Comparison of ENCODE assay signal across 10 cellular contexts in the genomic region with DNA sequence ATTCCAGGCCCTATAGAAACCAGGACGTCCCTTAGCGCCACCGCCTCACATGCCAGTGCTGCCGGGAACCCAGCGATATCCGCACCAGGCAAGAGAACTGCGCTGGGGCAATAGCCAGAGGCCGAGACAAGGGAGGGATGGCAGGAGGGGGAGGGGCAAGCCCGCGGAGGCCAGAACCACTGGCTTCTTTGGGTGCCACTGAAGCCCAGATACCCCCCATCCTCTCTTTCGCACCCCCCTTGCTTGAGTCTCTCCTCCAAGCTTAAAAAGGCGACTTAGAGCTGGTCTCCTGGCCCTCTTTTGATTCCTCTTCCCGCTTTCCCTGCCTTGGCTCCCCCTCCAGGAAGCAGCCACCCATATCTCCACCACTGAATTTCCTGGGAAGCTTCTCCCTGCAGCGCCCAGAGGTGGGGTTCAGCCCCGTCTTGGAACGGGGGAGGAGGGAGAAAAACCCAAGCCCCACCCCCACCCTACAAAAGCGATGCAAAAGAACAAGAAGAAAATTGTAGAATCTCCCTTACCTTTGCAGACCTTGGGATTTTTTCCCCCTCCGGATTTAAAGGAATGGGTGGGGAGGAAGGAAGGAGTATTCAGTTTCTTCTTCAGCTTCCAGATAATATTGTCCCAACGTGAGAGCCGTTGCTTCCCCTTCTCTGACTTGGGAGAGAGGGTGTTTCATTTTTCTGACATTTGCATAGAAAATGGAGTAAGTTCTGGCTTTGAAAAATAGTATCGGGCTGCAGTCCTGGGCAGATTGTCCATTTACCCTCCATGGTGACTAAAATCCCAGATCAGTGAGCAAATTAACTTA. TPM values are rescaled to one million over a fixed set of nuclear protein-coding genes. Genes with fewer than 3 reads are reported as not detected.
A peak's percentile ranks its signal among the peaks of the same experiment; 100 is the strongest.
DNase-seq lines count a peak whose midpoint lies in the region; ATAC-seq, FAIRE-seq and TF ChIP-seq lines count a peak whose summit lies in the region.
"Had no signal": no experiment of that assay in that cellular context is flagged by ENCODE, and none has a peak within 500 bp of the region (broad histone marks: within the 10 kb centered on the region; RNA-seq: fewer than 3 reads in every experiment).

No MANE protein-coding gene starts in this region.

- H3K36me3 ChIP-seq in GM23338 (ENCODE audit: insufficient read depth) (no peaks in the 10 kb centered on the region; the same call in 1 of the 2 replicates), stomach (no peaks in the 10 kb centered on the region)
- H3K36me3 ChIP-seq in naive thymus-derived CD4-positive, alpha-beta T cell (ENCODE audit: control insufficient read depth in 2 of 3, insufficient read depth in 3 of 3, low read length in 3 of 3): no peaks in the 10 kb centered on the region

- no peaks in the 10 kb centered on the region for H3K9me2 ChIP-seq in GM23338 (ENCODE audit: insufficient read depth)

- TF ChIP-seq EP300 in stomach (IDR thresholded peaks at IDR 0.05): no peak

- CTCF ChIA-PET in naive thymus-derived CD4-positive, alpha-beta T cell (lab: Charles Lee): interaction anchor here (0.7 kb wide), 1 partner anchor 845 kb away, joined by 3 read pairs; no protein-coding TSS in a partner anchor

- FAIRE-seq in RCC 7860 (lab: Jason Lieb, UNC): peak; percentile 78

- H3K36me3 Mint-ChIP-seq in GM23338 (ENCODE audit: low read depth): no peaks in the 10 kb centered on the region
- H3K36me3 Mint-ChIP-seq in naive thymus-derived CD4-positive, alpha-beta T cell: no peaks in the 10 kb centered on the region

- 13 to 39% (median 20%) methylated on average over 20 to 21 of the region's 21 CpGs for WGBS in stomach, 5 donors

- H3K9me3 ChIP-seq in stomach: peaks cover 0 to 3% (median 0%) of the 10 kb centered on the region in 4 donors
- no peaks in the 10 kb centered on the region for H3K9me3 ChIP-seq in naive thymus-derived CD4-positive, alpha-beta T cell (ENCODE audit: control insufficient read depth in 2 of 3, low read length in 3 of 3)

- peaks cover 100% of the 10 kb centered on the region for H3K27me3 Mint-ChIP-seq in GM23338 (ENCODE audit: insufficient read depth, low read depth, poor library complexity)
- H3K27me3 Mint-ChIP-seq in naive thymus-derived CD4-positive, alpha-beta T cell: peaks cover 82 to 91% (median 88%) of the 10 kb centered on the region in 5 donors

- H3K4me3 Mint-ChIP-seq in GM23338: no peak overlapping the region
- peak overlapping the region in 3 of 10 donors; percentile 6 to 45 (median 16) for H3K4me3 Mint-ChIP-seq in naive thymus-derived CD4-positive, alpha-beta T cell

- TF ChIP-seq CTCF in GM23338 (conservative IDR thresholded peaks at IDR 0.05; ENCODE audit: low read depth in 2 of 2) (no peak), stomach (IDR thresholded peaks at IDR 0.05) (no peak)

- H3K9me3 Mint-ChIP-seq in GM23338: peaks cover 4% of the 10 kb centered on the region; the same call in 2 of the 3 replicates
- H3K9me3 Mint-ChIP-seq in naive thymus-derived CD4-positive, alpha-beta T cell: peaks cover 0 to 1% (median 0%) of the 10 kb centered on the region in 11 donors

- no peak for TF ChIP-seq POLR2A in stomach (IDR thresholded peaks at IDR 0.05)

- H3K4me1 Mint-ChIP-seq in GM23338: peaks cover 8% of the 10 kb centered on the region; the same call in 2 of the 3 replicates
- peaks cover 0 to 22% (median 8%) of the 10 kb centered on the region in 7 donors for H3K4me1 Mint-ChIP-seq in naive thymus-derived CD4-positive, alpha-beta T cell

- no peak overlapping the region for H3K27ac Mint-ChIP-seq in GM23338
- H3K27ac Mint-ChIP-seq in naive thymus-derived CD4-positive, alpha-beta T cell: no peak overlapping the region

- H3K27ac ChIP-seq in GM23338 (ENCODE audit: low read depth): no peak overlapping the region
- H3K27ac ChIP-seq in stomach: peak overlapping the region in 4 of 5 donors; percentile 52 to 95 (median 73)
- no peak overlapping the region for H3K27ac ChIP-seq in naive thymus-derived CD4-positive, alpha-beta T cell (ENCODE audit: low read depth, low read length)

- H4K20me1 ChIP-seq in GM23338 (replicated peaks; ENCODE audit: insufficient read depth): peaks cover 85% of the 10 kb centered on the region

- H3K27me3 ChIP-seq in GM23338 (ENCODE audit: insufficient read depth) (peaks cover 100% of the 10 kb centered on the region), stomach (peaks cover 0 to 100% (median 100%) of the 10 kb centered on the region in 3 donors)
- peaks cover 21 to 31% of the 10 kb centered on the region in 2 donors for H3K27me3 ChIP-seq in naive thymus-derived CD4-positive, alpha-beta T cell (ENCODE audit: control insufficient read depth in 2 of 2, insufficient read depth in 2 of 2, low read length in 2 of 2)

- no peak overlapping the region for H3K4me2 ChIP-seq in GM23338

- H3K4me1 ChIP-seq in GM23338 (ENCODE audit: insufficient read depth) (peaks cover 31% of the 10 kb centered on the region), stomach (peaks cover 0 to 39% (median 25%) of the 10 kb centered on the region in 4 donors)
- no peaks in the 10 kb centered on the region for H3K4me1 ChIP-seq in naive thymus-derived CD4-positive, alpha-beta T cell (ENCODE audit: control insufficient read depth in 2 of 2, insufficient read depth in 2 of 2, low read length in 2 of 2)

- no peak overlapping the region for H3K4me3 ChIP-seq in GM23338
- H3K4me3 ChIP-seq in stomach: peak overlapping the region; percentile 25 to 49 (median 43)
- no peak overlapping the region for H3K4me3 ChIP-seq in naive thymus-derived CD4-positive, alpha-beta T cell (ENCODE audit: low read length)

- ATAC-seq in GM23338: peak; percentile 12
- ATAC-seq in naive thymus-derived CD4-positive, alpha-beta T cell: no peak

- DNase-seq in GM23338 (ENCODE audit: low spot score) (peak; percentile 69), RCC 7860 (ENCODE audit: low spot score) (peak; percentile 74), glomerular visceral epithelial cell (ENCODE audit: extremely low spot score) (peak; percentile 77), stomach (no peak), NCI-H510A treated with DMSO at 0.1 percent for 48 hours (lab: John Stamatoyannopoulos, UW) (no peak), Kasumi-1 (lab: John Stamatoyannopoulos, UW) (no peak)
- DNase-seq in naive thymus-derived CD4-positive, alpha-beta T cell: no peak
- DNase-seq in activated CD4-positive, alpha-beta T cell treated with anti-CD3 and anti-CD28 coated beads, Interleukin-2, amount 50 U/mL, for 48 hours: no peak
- DNase-seq: activated T-cell treated with anti-CD3 and anti-CD28 coated beads for 4 hours had no signal

- POLR2A ChIA-PET in naive thymus-derived CD4-positive, alpha-beta T cell (lab: Charles Lee): no interaction called here

- H3F3A ChIP-seq in GM23338 (replicated peaks; ENCODE audit: low read depth): peaks cover 70% of the 10 kb centered on the region

- H2AFZ ChIP-seq in GM23338: no peak overlapping the region

- H3K79me2 ChIP-seq in GM23338 (replicated peaks; ENCODE audit: insufficient read depth): no peaks in the 10 kb centered on the region

- intact Hi-C loops in stomach (cut with DNase I; ENCODE audit: low total_unique reads): no loop called here
- intact Hi-C loops in naive thymus-derived CD4-positive, alpha-beta T cell (cut with micrococcal nuclease): no loop called here

TF ChIP-seq in GM23338, 12 proteins besides CTCF, POLR2A, EP300 and RAD21:
- TF ChIP-seq POLR2AphosphoS5 (IDR thresholded peaks at IDR 0.05; ENCODE audit: low read depth) (no peak), EZH2 (IDR thresholded peaks at IDR 0.05; ENCODE audit: low read depth, unreplicated experiment) (peak; percentile 95), EZH2phosphoT487 (IDR thresholded peaks at IDR 0.05; ENCODE audit: unreplicated experiment) (peak; percentile 34)
TF ChIP-seq in GM23338: peak in this region for 2.

RNA-seq across cellular contexts. Expression of a gene that starts 0.6 kb away (rescaled TPM):
- not detected in 2 replicates for total RNA-seq in GM23338 (2014; rRNA removed; shearing (Covaris generic))
- polyA plus RNA-seq in GM23338 (2016; fragmentation: Nextera tagmentation; extraction: Ambion mirVana) (not detected in 2 replicates), stomach (10 to 100 TPM in 1 of 3 donors, 1 to 10 TPM in 2; 5.7 to 10.2 (median 7.8) TPM)
- total RNA-seq in stomach: 100 to 1,000 TPM in 1 of 5 donors, 10 to 100 TPM in 3, 1 to 10 TPM in 1; 4.2 to 150 (median 11.9) TPM
- under 1 TPM in 1 of 5 experiments, not detected in 4; 0.34 TPM for total RNA-seq in naive thymus-derived CD4-positive, alpha-beta T cell
- polyA plus RNA-seq in naive thymus-derived CD4-positive, alpha-beta T cell: not detected
- total RNA-seq: temporal lobe had no signal

RNA-seq across cellular contexts. Expression of a gene that starts 6.7 kb away (rescaled TPM):
- total RNA-seq in GM23338 (2014; rRNA removed; shearing (Covaris generic)): not detected in 2 replicates
- polyA plus RNA-seq in GM23338 (2016; fragmentation: Nextera tagmentation; extraction: Ambion mirVana) (not detected in 2 replicates), stomach (1 to 10 TPM; 1.0 to 8.2 (median 2.8) TPM)
- 10 to 100 TPM in 1 of 5 donors, 1 to 10 TPM in 4; 1.8 to 16.5 (median 2.3) TPM for total RNA-seq in stomach
- total RNA-seq in naive thymus-derived CD4-positive, alpha-beta T cell: under 1 TPM in 1 of 5 experiments, not detected in 4; 0.31 TPM
- polyA plus RNA-seq in naive thymus-derived CD4-positive, alpha-beta T cell: not detected
- total RNA-seq: temporal lobe had no signal

RNA-seq across cellular contexts. Expression of a gene that starts 10.6 kb away (rescaled TPM):
- total RNA-seq in GM23338 (2014; rRNA removed; shearing (Covaris generic)): not detected in 2 replicates
- polyA plus RNA-seq in GM23338 (2016; fragmentation: Nextera tagmentation; extraction: Ambion mirVana): not detected in 2 replicates
- 10 to 100 TPM in 2 of 5 donors, under 1 TPM in 2, not detected in 1; 0.43 to 50.4 (median 6.2) TPM for total RNA-seq in stomach
- 1 to 10 TPM; 2.2 to 2.7 (median 2.4) TPM for polyA plus RNA-seq in stomach
- total RNA-seq in naive thymus-derived CD4-positive, alpha-beta T cell: not detected
- not detected for polyA plus RNA-seq in naive thymus-derived CD4-positive, alpha-beta T cell
- total RNA-seq: temporal lobe had no signal

RNA-seq across cellular contexts. Expression of a gene that starts 10.9 kb away (rescaled TPM):
- total RNA-seq in GM23338 (2014; rRNA removed; shearing (Covaris generic)): not detected in 2 replicates
- polyA plus RNA-seq in GM23338 (2016; fragmentation: Nextera tagmentation; extraction: Ambion mirVana) (not detected in 2 replicates), stomach (under 1 TPM in 2 of 3 donors, not detected in 1; 0.46 to 0.56 TPM)
- total RNA-seq in stomach: 10 to 100 TPM in 1 of 5 donors, 1 to 10 TPM in 4; 1.2 to 13.0 (median 1.5) TPM
- not detected for total RNA-seq in naive thymus-derived CD4-positive, alpha-beta T cell
- not detected for polyA plus RNA-seq in naive thymus-derived CD4-positive, alpha-beta T cell

RNA-seq across cellular contexts. Expression of a gene that starts 14.1 kb away (rescaled TPM):
- total RNA-seq in GM23338 (2014; rRNA removed; shearing (Covaris generic)): 0.17 TPM in 1 of 2 replicates, not detected in the other
- polyA plus RNA-seq in GM23338 (2016; fragmentation: Nextera tagmentation; extraction: Ambion mirVana) (not detected in 2 replicates), stomach (1 to 10 TPM; 2.8 to 9.5 (median 3.8) TPM)
- 10 to 100 TPM in 4 of 5 donors, 1 to 10 TPM in 1; 6.1 to 77.6 (median 17.0) TPM for total RNA-seq in stomach
- 10 to 100 TPM in 1 of 5 experiments, 1 to 10 TPM in 3, under 1 TPM in 1; 0.48 to 14.6 (median 7.1) TPM for total RNA-seq in naive thymus-derived CD4-positive, alpha-beta T cell
- polyA plus RNA-seq in naive thymus-derived CD4-positive, alpha-beta T cell: under 1 TPM in 1 of 2 donors, not detected in 1; 0.11 TPM
- total RNA-seq: temporal lobe had no signal

Comparison
In these comparisons a context has a peak if more than half of its experiments do, and no peak if none do; other contexts are left out.
1. DNase-seq: peak in GM23338 (single experiment), RCC 7860 (single experiment) and glomerular visceral epithelial cell (single experiment); none in stomach (single experiment), naive thymus-derived CD4-positive, alpha-beta T cell (0 of 9), NCI-H510A treated with DMSO at 0.1 percent for 48 hours (single experiment), activated CD4-positive, alpha-beta T cell treated with anti-CD3 and anti-CD28 coated beads, Interleukin-2, amount 50 U/mL, for 48 hours (0 of 2) and Kasumi-1 (0 of 2).
2. H3K27ac ChIP-seq: peak in stomach (4 of 5); none in GM23338 (single experiment) and naive thymus-derived CD4-positive, alpha-beta T cell (single experiment).
3. H3K4me3 ChIP-seq: peak in stomach (4 of 4); none in GM23338 (single experiment) and naive thymus-derived CD4-positive, alpha-beta T cell (single experiment).